Comparison of ENCODE assay signal across 8 cellular contexts in genomic region chr1:154182342-154183044, GRCh38. TPM values are rescaled to one million over a fixed set of nuclear protein-coding genes. Genes with fewer than 3 reads are reported as not detected.
DNase-seq lines count a peak whose midpoint lies in the region; ATAC-seq lines count a peak whose summit lies in the region.

No MANE protein-coding gene starts in this region.

- peak overlapping the region; percentile 99 for H3K4me3 Mint-ChIP-seq in activated CD8-positive, alpha-beta T cell treated with anti-CD3 and anti-CD28 coated beads, Interleukin-2, amount 10 ng/mL, durations not matched to agents 7 days and 5 days

- CTCF ChIA-PET in activated CD8-positive, alpha-beta T cell treated with anti-CD3 and anti-CD28 coated beads, Interleukin-2, amount 10 ng/mL, durations not matched to agents 7 days and 5 days (lab: Charles Lee): interaction anchor here (1.4 to 3.6 kb wide), 6 partner anchors 17 to 215 kb away, joined by 3 to 23 read pairs (median 10); partner anchors contain the start of genes CREB3L4 and RAB13

- peak overlapping the region; percentile 100 for H3K27ac Mint-ChIP-seq in activated CD8-positive, alpha-beta T cell treated with anti-CD3 and anti-CD28 coated beads, Interleukin-2, amount 10 ng/mL, durations not matched to agents 7 days and 5 days

- no CpG with 5 or more reads among the region's 36 CpGs for WGBS in mesendoderm (ENCODE audit: extremely low coverage, insufficient coverage, low lambda C conversion rate)

- POLR2A ChIA-PET in activated CD8-positive, alpha-beta T cell treated with anti-CD3 and anti-CD28 coated beads, Interleukin-2, amount 10 ng/mL, durations not matched to agents 7 days and 5 days (lab: Charles Lee): interaction anchor here (0.6 to 8.1 kb wide), 15 partner anchors 11 to 282 kb away, joined by 3 to 84 read pairs (median 5); partner anchors contain the start of genes RPS27 and UBAP2L

- H2BK5ac ChIP-seq in mesendoderm (ENCODE audit: low read length): peak overlapping the region; percentile 58

- H3K4me1 ChIP-seq in effector memory CD4-positive, alpha-beta T cell (ENCODE audit: control insufficient read depth, insufficient read depth, low read length, poor library complexity, severe bottlenecking): peaks cover 46% of the 10 kb centered on the region
- H3K4me1 ChIP-seq in mesendoderm (ENCODE audit: control insufficient read depth, low read depth, low read length): peaks cover 11% of the 10 kb centered on the region

- DNase-seq in SHP77 (lab: John Stamatoyannopoulos, UW): peak; percentile 37 to 66
- DNase-seq in SHP77 treated with DMSO at 0.1 percent for 48 hours (lab: John Stamatoyannopoulos, UW): no peak
- peak; percentile 87 for DNase-seq in NCI-H526 treated with DMSO at 0.1 percent for 48 hours (lab: John Stamatoyannopoulos, UW)
- peak; percentile 92 for DNase-seq in activated CD8-positive, alpha-beta T cell treated with anti-CD3 and anti-CD28 coated beads, Interleukin-2, amount 10 ng/mL, durations not matched to agents 7 days and 5 days
- DNase-seq in effector memory CD4-positive, alpha-beta T cell: peak; percentile 54 to 64 (median 61)
- DNase-seq in mesendoderm: peak; percentile 76
- DNase-seq in stimulated activated CD8-positive, alpha-beta memory T cell treated with anti-CD3 and anti-CD28 coated beads, Interleukin-15, amount 100 ng/mL, for 1 hour (ENCODE audit: low read depth): peak; percentile 20

- H3K79me1 ChIP-seq in mesendoderm (ENCODE audit: low read length): no peaks in the 10 kb centered on the region

- no peaks in the 10 kb centered on the region for H3K36me3 ChIP-seq in effector memory CD4-positive, alpha-beta T cell (ENCODE audit: control insufficient read depth, insufficient read depth, low read length)
- peaks cover 2% of the 10 kb centered on the region for H3K36me3 ChIP-seq in mesendoderm (ENCODE audit: control insufficient read depth, insufficient read depth, low read length)

- H3K27me3 Mint-ChIP-seq in activated CD8-positive, alpha-beta T cell treated with anti-CD3 and anti-CD28 coated beads, Interleukin-2, amount 10 ng/mL, durations not matched to agents 7 days and 5 days (ENCODE audit: low read depth): peaks cover under 1% of the 10 kb centered on the region

- H2BK15ac ChIP-seq in mesendoderm (replicated peaks; ENCODE audit: low read depth): no peak overlapping the region

- peak overlapping the region; percentile 39 for H3K4ac ChIP-seq in mesendoderm (ENCODE audit: low read depth, low read length)

- H3K27me3 ChIP-seq in effector memory CD4-positive, alpha-beta T cell (replicated peaks; ENCODE audit: control insufficient read depth, insufficient read depth, low read length, poor library complexity, severe bottlenecking): no peaks in the 10 kb centered on the region
- no peaks in the 10 kb centered on the region for H3K27me3 ChIP-seq in mesendoderm (ENCODE audit: insufficient read depth, low read length, poor library complexity)

- no peak overlapping the region for H4K5ac ChIP-seq in mesendoderm (ENCODE audit: low read length)

- ATAC-seq in HG02981 (IDR thresholded peaks at IDR 0.05; ENCODE audit: unreplicated experiment): peak; percentile 41
- ATAC-seq in activated CD8-positive, alpha-beta T cell treated with anti-CD3 and anti-CD28 coated beads, Interleukin-2, amount 10 ng/mL, durations not matched to agents 7 days and 5 days: peak; percentile 72

- no peaks in the 10 kb centered on the region for H3K9me3 Mint-ChIP-seq in activated CD8-positive, alpha-beta T cell treated with anti-CD3 and anti-CD28 coated beads, Interleukin-2, amount 10 ng/mL, durations not matched to agents 7 days and 5 days (ENCODE audit: insufficient read depth)

- H3K4me3 ChIP-seq in effector memory CD4-positive, alpha-beta T cell (ENCODE audit: insufficient read depth, low read depth, low read length, poor library complexity, severe bottlenecking): peak overlapping the region; percentile 83
- H3K4me3 ChIP-seq in mesendoderm (ENCODE audit: low read length): peak overlapping the region; percentile 87

- H2AK5ac ChIP-seq in mesendoderm (ENCODE audit: low read length): no peak overlapping the region

- peak overlapping the region; percentile 59 for H3K4me2 ChIP-seq in mesendoderm (ENCODE audit: low read length)

- peak overlapping the region; percentile 52 for H3K18ac ChIP-seq in mesendoderm (ENCODE audit: low read length)

- H4K8ac ChIP-seq in mesendoderm (ENCODE audit: low read depth, low read length): no peak overlapping the region

- H3K4me1 Mint-ChIP-seq in activated CD8-positive, alpha-beta T cell treated with anti-CD3 and anti-CD28 coated beads, Interleukin-2, amount 10 ng/mL, durations not matched to agents 7 days and 5 days (ENCODE audit: low read depth): peaks cover 51% of the 10 kb centered on the region

- no peaks in the 10 kb centered on the region for H3K9me3 ChIP-seq in effector memory CD4-positive, alpha-beta T cell (ENCODE audit: control insufficient read depth, low read length)

- peaks cover 52% of the 10 kb centered on the region for H3K79me2 ChIP-seq in mesendoderm (ENCODE audit: control insufficient read depth, insufficient read depth, low read length)

- H3K23ac ChIP-seq in mesendoderm (ENCODE audit: low read length): no peak overlapping the region

- H3K27ac ChIP-seq in effector memory CD4-positive, alpha-beta T cell (ENCODE audit: insufficient read depth, low read length, poor library complexity, severe bottlenecking): peak overlapping the region; percentile 88
- peak overlapping the region; percentile 81 for H3K27ac ChIP-seq in mesendoderm (ENCODE audit: low read depth, low read length)

- H3K36me3 Mint-ChIP-seq in activated CD8-positive, alpha-beta T cell treated with anti-CD3 and anti-CD28 coated beads, Interleukin-2, amount 10 ng/mL, durations not matched to agents 7 days and 5 days (ENCODE audit: low read depth): peaks cover 52% of the 10 kb centered on the region

- no peak overlapping the region for H2BK120ac ChIP-seq in mesendoderm (ENCODE audit: low read depth, low read length)

- peak overlapping the region; percentile 97 for H3K56ac ChIP-seq in mesendoderm (ENCODE audit: low read length)

- peak overlapping the region; percentile 93 for H3K9ac ChIP-seq in mesendoderm (ENCODE audit: low read length)

RNA-seq across cellular contexts. Expression of gene TPM3, which starts 9.4 kb away (rescaled TPM):
- 100 to 1,000 TPM; 856 to 880 TPM for total RNA-seq in activated CD8-positive, alpha-beta T cell treated with anti-CD3 and anti-CD28 coated beads, Interleukin-2, amount 10 ng/mL, durations not matched to agents 7 days and 5 days
- polyA plus RNA-seq in mesendoderm (2013, experiment 1 of 2): 496 TPM
- 509 TPM for polyA plus RNA-seq in mesendoderm (2013, experiment 2 of 2)

RNA-seq across cellular contexts. Expression of gene CFAP141, which starts 23.6 kb away (rescaled TPM):
- total RNA-seq in activated CD8-positive, alpha-beta T cell treated with anti-CD3 and anti-CD28 coated beads, Interleukin-2, amount 10 ng/mL, durations not matched to agents 7 days and 5 days: not detected
- polyA plus RNA-seq in mesendoderm (2013, experiment 1 of 2): not detected
- polyA plus RNA-seq in mesendoderm (2013, experiment 2 of 2): not detected

RNA-seq across cellular contexts. Expression of gene NUP210L, which starts 27.6 kb away (rescaled TPM):
- under 1 TPM; 0.08 to 0.13 TPM for total RNA-seq in activated CD8-positive, alpha-beta T cell treated with anti-CD3 and anti-CD28 coated beads, Interleukin-2, amount 10 ng/mL, durations not matched to agents 7 days and 5 days
- polyA plus RNA-seq in mesendoderm (2013, experiment 1 of 2): not detected
- polyA plus RNA-seq in mesendoderm (2013, experiment 2 of 2): not detected

RNA-seq across cellular contexts. Expression of gene UBAP2L, which starts 38.3 kb away (rescaled TPM):
- 100 to 1,000 TPM; 176 to 179 TPM for total RNA-seq in activated CD8-positive, alpha-beta T cell treated with anti-CD3 and anti-CD28 coated beads, Interleukin-2, amount 10 ng/mL, durations not matched to agents 7 days and 5 days
- polyA plus RNA-seq in mesendoderm (2013, experiment 1 of 2): 220 TPM
- polyA plus RNA-seq in mesendoderm (2013, experiment 2 of 2): 216 TPM
